33 cellular contexts compared by ENCODE assay signal in genomic region chr12:92721668-92722067, GRCh38. TPM values are rescaled to one million over a fixed set of nuclear protein-coding genes. Genes with fewer than 3 reads are reported as not detected.
"Had no signal": no experiment of that assay in that cellular context is flagged by ENCODE, and none has a peak within 500 bp of the region (broad histone marks: within the 10 kb centered on the region; RNA-seq: fewer than 3 reads in every experiment).

No MANE protein-coding gene starts in this region.

- ATAC-seq: activated CD4-positive, CD25-positive, alpha-beta regulatory T cell treated with anti-CD3 and anti-CD28 coated beads, Interleukin-2, amount 50 U/mL, for 24 hours; activated CD8-positive, alpha-beta T cell treated with anti-CD3 and anti-CD28 coated beads for 36 hours; activated T-cell treated with anti-CD3 and anti-CD28 coated beads, Interleukin-2, amount 50 U/mL, for 4 hours; activated T-helper 17 cell treated with anti-CD3 and anti-CD28 coated beads, Interleukin-2, amount 50 U/mL, for 72 hours; body of pancreas; esophagus mucosa; T-helper 17 cell had no signal

- H3K4me1 Mint-ChIP-seq: activated B cell treated with CpG ODN at 0.5 μM for 24 hours; activated T-helper 17 cell treated with anti-CD3 and anti-CD28 coated beads, Interleukin-2, amount 50 U/mL, for 72 hours; T-helper 17 cell had no signal

- H3K36me3 Mint-ChIP-seq: activated naive CD8-positive, alpha-beta T cell had no signal

- DNase-seq: activated B cell treated with CpG ODN at 0.5 μM for 24 hours; activated CD4-positive, alpha-beta T cell treated with anti-CD3 and anti-CD28 coated beads for 48 hours; activated CD4-positive, alpha-beta T cell treated with anti-CD3 and anti-CD28 coated beads, Interleukin-2, amount 50 U/mL, for 1 hour; activated CD4-positive, alpha-beta T cell treated with anti-CD3 and anti-CD28 coated beads, Interleukin-2, amount 50 U/mL, for 48 hours; activated CD8-positive, alpha-beta memory T cell treated with anti-CD3 and anti-CD28 coated beads for 24 hours; activated CD8-positive, alpha-beta T cell treated with anti-CD3 and anti-CD28 coated beads for 36 hours; activated effector memory CD4-positive, alpha-beta T cell treated with Interleukin-2 at 50 U/mL for 16 hours; activated gamma-delta T cell treated with Interleukin-2 at 50 U/mL for 16 hours; activated naive CD4-positive, alpha-beta T cell treated with anti-CD3 and anti-CD28 coated beads, Interleukin-2, amount 50 U/mL, for 16 hours; activated naive CD4-positive, alpha-beta T cell treated with Interleukin-2 at 50 U/mL for 16 hours; activated T-cell treated with anti-CD3 and anti-CD28 coated beads, Interleukin-2, amount 50 U/mL, for 4 hours; amniotic stem cell; anterior cingulate cortex; body of pancreas; caudate nucleus; cortex of kidney; dermis blood vessel endothelial cell; effector CD4-positive, alpha-beta T cell; head of caudate nucleus; T-helper 1 cell; T-helper 17 cell; T1000; WERI-Rb-1 had no signal

- FAIRE-seq: colon, endometrium, endothelial cell of umbilical vein, frontal cortex had no signal

- H3K9me3 ChIP-seq: body of pancreas had no signal

- H3K27ac ChIP-seq: body of pancreas, WERI-Rb-1 had no signal

- H3K27ac Mint-ChIP-seq: activated B cell treated with CpG ODN at 0.5 μM for 24 hours; activated CD8-positive, alpha-beta T cell treated with anti-CD3 and anti-CD28 coated beads for 36 hours; activated naive CD8-positive, alpha-beta T cell; activated T-helper 17 cell treated with anti-CD3 and anti-CD28 coated beads, Interleukin-2, amount 50 U/mL, for 72 hours; T-helper 17 cell; T-helper 2 cell treated with Interferon-gamma antibody and Interleukin-4, amounts not matched to agents 5 μg/mL and 100 μg/mL, for 36 hours had no signal

- H3K4me3 ChIP-seq: body of pancreas had no signal

- H3K4me1 ChIP-seq: body of pancreas had no signal

- H3K36me3 ChIP-seq: WERI-Rb-1 had no signal

- H3K4me3 Mint-ChIP-seq: activated B cell treated with CpG ODN at 0.5 μM for 24 hours; activated CD8-positive, alpha-beta T cell treated with anti-CD3 and anti-CD28 coated beads for 36 hours; activated naive CD8-positive, alpha-beta T cell; activated T-cell treated with anti-CD3 and anti-CD28 coated beads, Interleukin-2, amount 50 U/mL, for 4 hours; activated T-helper 17 cell treated with anti-CD3 and anti-CD28 coated beads, Interleukin-2, amount 50 U/mL, for 72 hours; T-helper 17 cell; T-helper 2 cell treated with Interferon-gamma antibody and Interleukin-4, amounts not matched to agents 5 μg/mL and 100 μg/mL, for 36 hours had no signal

- H3K27me3 ChIP-seq: body of pancreas had no signal

- H3K27me3 Mint-ChIP-seq: activated B cell treated with CpG ODN at 0.5 μM for 24 hours had no signal

RNA-seq across cellular contexts. Expression of gene PLEKHG7, which starts 18.9 kb away (rescaled TPM):
- total RNA-seq: activated CD8-positive, alpha-beta T cell treated with anti-CD3 and anti-CD28 coated beads for 36 hours; activated T-cell treated with anti-CD3 and anti-CD28 coated beads, Interleukin-2, amount 50 U/mL, for 4 hours; activated T-helper 17 cell treated with anti-CD3 and anti-CD28 coated beads, Interleukin-2, amount 50 U/mL, for 72 hours; chondrocyte; dermis blood vessel endothelial cell; endothelial cell of umbilical vein; frontal cortex had no signal
- polyA plus RNA-seq: endothelial cell of umbilical vein had no signal
